18 cellular contexts compared by ENCODE assay signal in genomic region chr9:130214921-130215320, GRCh38. TPM values are rescaled to one million over a fixed set of nuclear protein-coding genes. Genes with fewer than 3 reads are reported as not detected.
DNase-seq lines count a peak whose midpoint lies in the region; ATAC-seq and TF ChIP-seq lines count a peak whose summit lies in the region.
"Had no signal": no experiment of that assay in that cellular context is flagged by ENCODE, and none has a peak within 500 bp of the region (broad histone marks: within the 10 kb centered on the region; RNA-seq: fewer than 3 reads in every experiment).

No MANE protein-coding gene starts in this region.

- no peak overlapping the region for H3K56ac ChIP-seq in IMR-90 (ENCODE audit: extremely low read depth, insufficient read depth, low read length)

- H3K18ac ChIP-seq in IMR-90 (ENCODE audit: low read depth, low read length), result no peak overlapping the region

- BruUV-seq in IMR-90 (replicated peaks; lab: Mats Ljungman, UMichigan), result no TSS peak

- H3K4me1 Mint-ChIP-seq in effector memory CD8-positive, alpha-beta T cell (ENCODE audit: low read depth in 2 of 2), result peaks cover 0 to 8% of the 10 kb centered on the region in 2 donors

- no peak overlapping the region for H2BK120ac ChIP-seq in IMR-90 (ENCODE audit: low read depth, low read length)

- peaks cover 11% of the 10 kb centered on the region for H3K9me1 ChIP-seq in IMR-90 (ENCODE audit: insufficient read depth, low read length)

- dilution Hi-C loops in IMR-90 (cut with HindIII; ENCODE audit: low sequenced_read_pairs, unreplicated experiment), result no loop called here

- H2AFZ ChIP-seq in IMR-90 (replicated peaks; ENCODE audit: low read length, poor library complexity), result no peak overlapping the region

- H4K5ac ChIP-seq in IMR-90 (ENCODE audit: low read depth, low read length), result no peak overlapping the region

- TF ChIP-seq POLR2A in IMR-90 (IDR thresholded peaks at IDR 0.05; ENCODE audit: low read depth, low read length) (no peak), esophagus squamous epithelium (IDR thresholded peaks at IDR 0.05) (no peak)

- no peak overlapping the region for H2AK9ac ChIP-seq in IMR-90 (replicated peaks; ENCODE audit: low read depth, low read length, poor library complexity)

- peaks cover 15% of the 10 kb centered on the region for H3K36me3 ChIP-seq in IMR-90 (ENCODE audit: control insufficient read depth, insufficient read depth, low read length)
- peaks cover 0 to 24% (median 0%) of the 10 kb centered on the region in 3 donors for H3K36me3 ChIP-seq in esophagus squamous epithelium
- H3K36me3 ChIP-seq in rectal smooth muscle tissue (ENCODE audit: control insufficient read depth, insufficient read depth, low read length), result peaks cover 6% of the 10 kb centered on the region
- H3K36me3 ChIP-seq: lower lobe of right lung, thoracic aorta had no signal

- 89% methylated on average over 1 of the region's 3 CpGs; no CpG with 5 or more reads in 1 of the 2 experiments for WGBS in IMR-90 (ENCODE audit: extremely low coverage in 2 of 2, insufficient read length in 1 of 2), 2 experiments
- 57 to 67% methylated on average over 2 to 3 of the region's 3 CpGs for WGBS in esophagus squamous epithelium, 2 donors

- no peak overlapping the region for H3K4me2 ChIP-seq in IMR-90 (ENCODE audit: low read depth, low read length)

- no peak overlapping the region for H3K14ac ChIP-seq in IMR-90 (replicated peaks; ENCODE audit: low read depth, low read length)

- H3K4me3 ChIP-seq in IMR-90 (ENCODE audit: insufficient read depth, low read depth, low read length), result no peak overlapping the region
- H3K4me3 ChIP-seq in esophagus squamous epithelium, result no peak overlapping the region
- H3K4me3 ChIP-seq in rectal smooth muscle tissue (ENCODE audit: low read length), result no peak overlapping the region
- H3K4me3 ChIP-seq: lower lobe of right lung, thoracic aorta had no signal

- H3K27ac ChIP-seq in IMR-90 (ENCODE audit: insufficient read depth, low read length) (no peak overlapping the region), RWPE1 (peak overlapping the region; percentile 72), esophagus squamous epithelium (peak overlapping the region in 3 of 4 donors; percentile 30 to 55 (median 55)), rectal smooth muscle tissue (ENCODE audit: low read depth, low read length) (peak overlapping the region; percentile 55)
- H3K27ac ChIP-seq: lower lobe of right lung, thoracic aorta had no signal

- H3K4me1 ChIP-seq in IMR-90 (ENCODE audit: control insufficient read depth, insufficient read depth, low read length), result peaks cover 23% of the 10 kb centered on the region
- H3K4me1 ChIP-seq in esophagus squamous epithelium, result peaks cover 7 to 51% (median 16%) of the 10 kb centered on the region in 3 donors
- H3K4me1 ChIP-seq in rectal smooth muscle tissue (ENCODE audit: control insufficient read depth, insufficient read depth, low read length), result peaks cover 24% of the 10 kb centered on the region
- H3K4me1 ChIP-seq: lower lobe of right lung had no signal

- no peak overlapping the region for H2BK5ac ChIP-seq in IMR-90 (ENCODE audit: low read depth, low read length, poor library complexity, severe bottlenecking)

- ATAC-seq in IMR-90 (ENCODE audit: low read depth) (peak; percentile 19; the same call in 1 of the 2 replicates), GM18520 (IDR thresholded peaks at IDR 0.05; ENCODE audit: unreplicated experiment) (no peak)
- no peak for ATAC-seq in effector memory CD8-positive, alpha-beta T cell (replicated peaks)

- H4K20me1 ChIP-seq in IMR-90 (ENCODE audit: insufficient read depth, low read length), result peaks cover 54% of the 10 kb centered on the region

- H3K27ac Mint-ChIP-seq in effector memory CD8-positive, alpha-beta T cell, result no peak overlapping the region
- H3K27ac Mint-ChIP-seq: activated T-helper 1 cell treated with anti-CD3 and anti-CD28 coated beads, Interleukin-12 subunit alpha, Interleukin-12 subunit beta, Interleukin-2, Interleukin-4 antibody, amounts not matched to agents 30 ng/mL and 10 ng/mL and 1 ng/mL, durations not matched to agents 14 hours and 24 hours and 36 hours had no signal

- CTCF ChIA-PET in IMR-90 (lab: Yijun Ruan, JAX), result no interaction called here
- CTCF ChIA-PET in RWPE1 (lab: Yijun Ruan, JAX), result interaction anchor here (1.1 kb wide), 1 partner anchor 21 kb away, joined by 4 read pairs; no protein-coding TSS in a partner anchor

- in situ Hi-C loops in IMR-90 (cut with MboI; ENCODE audit: low sequenced_read_pairs), result no loop called here

- TF ChIP-seq RAD21 in IMR-90 (IDR thresholded peaks at IDR 0.05; ENCODE audit: low read length), result no peak

- POLR2A ChIA-PET in IMR-90 (lab: Charles Lee; ENCODE audit: unreplicated experiment) (no interaction called here), RWPE1 (lab: Yijun Ruan, JAX; ENCODE audit: low non-redundant PET) (no interaction called here)

- intact Hi-C loops in IMR-90 (cut with micrococcal nuclease), result no loop called here
- intact Hi-C loops in esophagus squamous epithelium (cut with DNase I), result no loop called here

- H3K27me3 ChIP-seq in IMR-90 (ENCODE audit: control insufficient read depth, insufficient read depth, low read length) (no peaks in the 10 kb centered on the region), esophagus squamous epithelium (no peaks in the 10 kb centered on the region), rectal smooth muscle tissue (ENCODE audit: control insufficient read depth, insufficient read depth, low read length) (no peaks in the 10 kb centered on the region)

- H3K79me1 ChIP-seq in IMR-90 (ENCODE audit: low read depth in 1 of 2, low read length in 2 of 2), result peaks cover 25 to 90% of the 10 kb centered on the region in 2 experiments

- no peak overlapping the region for H4K8ac ChIP-seq in IMR-90 (ENCODE audit: low read depth in 2 of 2, low read length in 2 of 2)

- H3K4ac ChIP-seq in IMR-90 (ENCODE audit: low read depth, low read length), result no peak overlapping the region

- no peaks in the 10 kb centered on the region for H3K9me3 Mint-ChIP-seq in effector memory CD8-positive, alpha-beta T cell
- H3K9me3 Mint-ChIP-seq: activated T-helper 1 cell treated with anti-CD3 and anti-CD28 coated beads, Interleukin-12 subunit alpha, Interleukin-12 subunit beta, Interleukin-2, Interleukin-4 antibody, amounts not matched to agents 30 ng/mL and 10 ng/mL and 1 ng/mL, durations not matched to agents 14 hours and 24 hours and 36 hours; natural killer cell had no signal

- H3K36me3 Mint-ChIP-seq in effector memory CD8-positive, alpha-beta T cell (ENCODE audit: insufficient read depth), result peaks cover 3% of the 10 kb centered on the region
- H3K36me3 Mint-ChIP-seq: natural killer cell had no signal

- no peak overlapping the region for H2AK5ac ChIP-seq in IMR-90 (ENCODE audit: low read depth, low read length)

- no peak overlapping the region for H3K23ac ChIP-seq in IMR-90 (ENCODE audit: low read depth, low read length)

- no peak overlapping the region for H2BK15ac ChIP-seq in IMR-90 (ENCODE audit: low read depth, low read length)

- H3K27me3 Mint-ChIP-seq in effector memory CD8-positive, alpha-beta T cell, result peaks cover 0 to 2% of the 10 kb centered on the region in 2 donors

- H4K91ac ChIP-seq in IMR-90 (ENCODE audit: insufficient read depth, low read depth, low read length), result no peak overlapping the region

- DNase-seq in IMR-90, result no peak
- no peak for DNase-seq in RWPE1 (ENCODE audit: low spot score)
- DNase-seq in esophagus squamous epithelium (lab: John Stamatoyannopoulos, UW), result no peak
- no peak for DNase-seq in NCI-H1048 (lab: John Stamatoyannopoulos, UW)
- no peak for DNase-seq in DMS153 treated with DMSO at 0.1 percent for 48 hours (lab: John Stamatoyannopoulos, UW; ENCODE audit: unreplicated experiment)
- DNase-seq in effector memory CD8-positive, alpha-beta T cell, result no peak
- DNase-seq: caudate nucleus; effector CD4-positive, alpha-beta T cell; lower lobe of right lung; natural killer cell; NCI-H146; NCI-H446; stimulated activated CD4-positive, alpha-beta T cell treated with anti-CD3 and anti-CD28 coated beads, Interleukin-12 subunit alpha, Interleukin-12 subunit beta, amount 100 ng/mL, for 4 hours had no signal

- H3K9me3 ChIP-seq in IMR-90 (ENCODE audit: control insufficient read depth, insufficient read depth, low read length), result no peaks in the 10 kb centered on the region
- H3K9me3 ChIP-seq in esophagus squamous epithelium, result no peaks in the 10 kb centered on the region
- H3K9me3 ChIP-seq: lower lobe of right lung, thoracic aorta had no signal

- H2BK20ac ChIP-seq in IMR-90 (ENCODE audit: low read depth, low read length), result no peak overlapping the region

- no peak overlapping the region for H3K4me3 Mint-ChIP-seq in effector memory CD8-positive, alpha-beta T cell
- H3K4me3 Mint-ChIP-seq: activated T-helper 1 cell treated with anti-CD3 and anti-CD28 coated beads, Interleukin-12 subunit alpha, Interleukin-12 subunit beta, Interleukin-2, Interleukin-4 antibody, amounts not matched to agents 30 ng/mL and 10 ng/mL and 1 ng/mL, durations not matched to agents 14 hours and 24 hours and 36 hours; natural killer cell had no signal

- TF ChIP-seq CTCF in IMR-90 (conservative IDR thresholded peaks at IDR 0.05; ENCODE audit: low read depth, low read length) (no peak), RWPE1 (conservative IDR thresholded peaks at IDR 0.05; ENCODE audit: low read depth) (no peak), esophagus squamous epithelium (IDR thresholded peaks at IDR 0.05) (no peak)

- H3K9ac ChIP-seq in IMR-90 (ENCODE audit: low read depth, low read length) (no peak overlapping the region), rectal smooth muscle tissue (ENCODE audit: low read length) (no peak overlapping the region)

TF ChIP-seq in IMR-90, 13 proteins besides CTCF, POLR2A, EP300 and RAD21 (continues in another document):
- TF ChIP-seq MAZ (IDR thresholded peaks at IDR 0.05; ENCODE audit: borderline replicate concordance, low read depth, low read length) (no peak), RFX5 (IDR thresholded peaks at IDR 0.05; ENCODE audit: low read depth, low read length) (no peak)

RNA-seq across cellular contexts. Expression of gene NCS1, which starts 42.7 kb away (rescaled TPM):
- total RNA-seq in IMR-90 (2012; rRNA removed) (35.8 and 41.0 TPM in 2 replicates), esophagus squamous epithelium (10 to 100 TPM in 3 of 4 donors, 1 to 10 TPM in 1; 9.3 to 31.3 (median 15.2) TPM)
- polyA plus RNA-seq in IMR-90 (2012; rRNA removed), result 60.5 and 68.9 TPM in 2 replicates
- polyA plus RNA-seq in IMR-90 (2012; cell fraction: cytosol; rRNA removed), result 45.5 and 54.7 TPM in 2 replicates
- polyA plus RNA-seq in IMR-90 (2012; cell fraction: nucleus; rRNA removed; ENCODE audit: low replicate concordance), result 36.7 and 43.5 TPM in 2 replicates

RNA-seq across cellular contexts. Expression of gene HMCN2, which starts 50.6 kb away (rescaled TPM):
- not detected in 2 replicates for total RNA-seq in IMR-90 (2012; rRNA removed)
- polyA plus RNA-seq in IMR-90 (2012; rRNA removed), result 0.02 and 0.03 TPM in 2 replicates
- 0.07 TPM in 1 of 2 replicates, not detected in the other for polyA plus RNA-seq in IMR-90 (2012; cell fraction: cytosol; rRNA removed)
- 0.06 and 0.16 TPM in 2 replicates for polyA plus RNA-seq in IMR-90 (2012; cell fraction: nucleus; rRNA removed; ENCODE audit: low replicate concordance)
- 1 to 10 TPM in 1 of 4 donors, under 1 TPM in 3; 0.53 to 4.8 (median 0.78) TPM for total RNA-seq in esophagus squamous epithelium
- total RNA-seq: activated T-helper 1 cell treated with anti-CD3 and anti-CD28 coated beads, Interleukin-12 subunit alpha, Interleukin-12 subunit beta, Interleukin-2, Interleukin-4 antibody, amounts not matched to agents 30 ng/mL and 10 ng/mL and 1 ng/mL, durations not matched to agents 14 hours and 24 hours and 36 hours; natural killer cell had no signal
- polyA plus RNA-seq: BJ had no signal
